Comparison of ENCODE assay signal across 20 cellular contexts in genomic region chr16:10040136-10041080, GRCh38.
DNase-seq lines count a peak whose midpoint lies in the region; ATAC-seq and TF ChIP-seq lines count a peak whose summit lies in the region.
"Had no signal": no experiment of that assay in that cellular context is flagged by ENCODE, and none has a peak within 500 bp of the region (broad histone marks: within the 10 kb centered on the region; RNA-seq: fewer than 3 reads in every experiment).

No MANE protein-coding gene starts in this region.

- H3K27ac Mint-ChIP-seq in WTC11, result no peak overlapping the region
- H3K27ac Mint-ChIP-seq: CD4-positive, alpha-beta T cell; memory B cell; naive thymus-derived CD8-positive, alpha-beta T cell; progenitor cell of endocrine pancreas; stimulated activated naive B cell treated with anti-CD40 and anti-IgM and Interleukin-4, amounts not matched to agents 10 μg/mL and 1 μg/mL and 100 μg/mL, for 72 hours had no signal

- intact Hi-C loops in posterior cingulate gyrus (cut with DNase I), result loop anchor here (5.0 to 10.0 kb wide), 2 partner anchors 84 to 142 kb away; partner anchors contain the start of gene GRIN2A

- CTCF ChIA-PET in HEK293 (lab: Yijun Ruan, JAX), result interaction anchor here (0.6 kb wide), 1 partner anchor 452 kb away, joined by 3 read pairs; no protein-coding TSS in a partner anchor
- CTCF ChIA-PET in WTC11 (lab: Charles Lee), result no interaction called here

- POLR2A ChIA-PET in HEK293 (lab: Yijun Ruan, JAX), result no interaction called here
- POLR2A ChIA-PET in WTC11 (lab: Charles Lee), result interaction anchor here (0.6 kb wide), 1 partner anchor 142 kb away, joined by 3 read pairs; the partner anchor contains the start of gene GRIN2A

- H3K27me3 Mint-ChIP-seq in WTC11 (ENCODE audit: low read depth), result peaks cover 4% of the 10 kb centered on the region
- H3K27me3 Mint-ChIP-seq: progenitor cell of endocrine pancreas had no signal

- no peaks in the 10 kb centered on the region for H3K4me1 ChIP-seq in HEK293 (ENCODE audit: control insufficient read depth, insufficient read depth, low read length)
- H3K4me1 ChIP-seq: SJCRH30 had no signal

- ATAC-seq in WTC11 (peak; percentile 21; the same call in 1 of the 2 replicates), HG03460 (IDR thresholded peaks at IDR 0.05; ENCODE audit: unreplicated experiment) (no peak)
- ATAC-seq: HCT116; naive thymus-derived CD8-positive, alpha-beta T cell had no signal

- no peak for TF ChIP-seq CTCF in HEK293 (tag by site-specific recombination; IDR thresholded peaks at IDR 0.05)
- no peak for TF ChIP-seq CTCF in WTC11 (IDR thresholded peaks at IDR 0.05)

- DNase-seq in WTC11 (ENCODE audit: low spot score), result peak; percentile 38
- DNase-seq in iPS-NIHi11 (ENCODE audit: low spot score), result peak; percentile 55
- peak in 8 of 10 donors; percentile 43 to 95 (median 71) for DNase-seq in posterior cingulate gyrus
- no peak for DNase-seq in NCI-H146 (lab: John Stamatoyannopoulos, UW)
- DNase-seq in amniotic stem cell (lab: John Stamatoyannopoulos, UW), result no peak
- DNase-seq: activated CD4-positive, alpha-beta T cell treated with anti-CD3 and anti-CD28 coated beads, Interleukin-2, amount 50 U/mL, for 48 hours; activated gamma-delta T cell; CD4-positive, alpha-beta T cell; foreskin melanocyte; NCI-H1417; NCI-H2171; NCI-H526 treated with DMSO at 0.1 percent for 48 hours; SJCRH30; stimulated activated naive B cell treated with anti-CD40 and anti-IgM and Interleukin-4, amounts not matched to agents 10 μg/mL and 1 μg/mL and 100 μg/mL, for 72 hours had no signal

- H3K36me3 ChIP-seq in HEK293 (ENCODE audit: control insufficient read depth in 2 of 2, insufficient read depth in 1 of 2, low read length in 2 of 2), result no peaks in the 10 kb centered on the region
- H3K36me3 ChIP-seq: SJCRH30 had no signal

- H3K9me3 Mint-ChIP-seq in WTC11, result peaks cover 3% of the 10 kb centered on the region; the same call in 1 of the 2 replicates
- H3K9me3 Mint-ChIP-seq: CD4-positive, alpha-beta T cell; memory B cell; stimulated activated naive B cell treated with anti-CD40 and anti-IgM and Interleukin-4, amounts not matched to agents 10 μg/mL and 1 μg/mL and 100 μg/mL, for 72 hours had no signal

- no peak overlapping the region for H3K4me3 ChIP-seq in HEK293 (ENCODE audit: low read depth, low read length)
- H3K4me3 ChIP-seq: SJCRH30 had no signal

- H3K36me3 Mint-ChIP-seq in WTC11, result no peaks in the 10 kb centered on the region
- H3K36me3 Mint-ChIP-seq: memory B cell; naive thymus-derived CD8-positive, alpha-beta T cell; stimulated activated naive B cell treated with anti-CD40 and anti-IgM and Interleukin-4, amounts not matched to agents 10 μg/mL and 1 μg/mL and 100 μg/mL, for 72 hours had no signal

- H3K4me1 Mint-ChIP-seq in WTC11, result peaks cover 10% of the 10 kb centered on the region
- H3K4me1 Mint-ChIP-seq: memory B cell had no signal

- H3K4me3 Mint-ChIP-seq in WTC11, result no peak overlapping the region
- H3K4me3 Mint-ChIP-seq: CD4-positive, alpha-beta T cell; memory B cell; naive thymus-derived CD8-positive, alpha-beta T cell had no signal

- H3K27ac ChIP-seq in HEK293 (ENCODE audit: extremely low read depth, low read depth, low read length), result no peak overlapping the region
- H3K27ac ChIP-seq: SJCRH30 had no signal

- H3K9me3 ChIP-seq in HEK293 (ENCODE audit: control insufficient read depth, insufficient read depth, low read depth, low read length), result no peaks in the 10 kb centered on the region
- H3K9me3 ChIP-seq: SJCRH30 had no signal

TF ChIP-seq in HEK293, 187 proteins besides CTCF, POLR2A, EP300 and RAD21 (continues in another document):
- TF ChIP-seq ZNF266 (tag by site-specific recombination; IDR thresholded peaks at IDR 0.05; ENCODE audit: low read depth) (no peak), EGR2 (tag by site-specific recombination; IDR thresholded peaks at IDR 0.05; ENCODE audit: low read depth) (0 out of 2 replicates have a peak, but pooled peaks have one; percentile 11), ELK4 (IDR thresholded peaks at IDR 0.05; ENCODE audit: borderline replicate concordance, low read depth, low read length) (no peak), ZNF747 (tag by site-specific recombination; IDR thresholded peaks at IDR 0.05) (no peak), TRIM28 (IDR thresholded peaks at IDR 0.05; ENCODE audit: borderline replicate concordance, low read length) (no peak), ATF2 (tag by site-specific recombination; IDR thresholded peaks at IDR 0.05; ENCODE audit: low read depth) (no peak), ZBTB7A (tag by site-specific recombination; IDR thresholded peaks at IDR 0.05; ENCODE audit: low read depth) (no peak), WT1 (tag by site-specific recombination; IDR thresholded peaks at IDR 0.05) (no peak)

TF ChIP-seq in WTC11, 78 proteins besides CTCF, POLR2A, EP300 and RAD21 (continues in another document):
- TF ChIP-seq CBFB (CRISPR knock-in tag; IDR thresholded peaks at IDR 0.05; ENCODE audit: low read depth) (no peak), ZNF416 (CRISPR knock-in tag; IDR thresholded peaks at IDR 0.05) (no peak), ATF6 (CRISPR knock-in tag; IDR thresholded peaks at IDR 0.05) (no peak), OVOL2 (CRISPR knock-in tag; IDR thresholded peaks at IDR 0.05; ENCODE audit: borderline replicate concordance) (no peak), ZNF317 (CRISPR knock-in tag; IDR thresholded peaks at IDR 0.05; ENCODE audit: borderline replicate concordance, low read depth) (no peak), NR1H2 (CRISPR knock-in tag; IDR thresholded peaks at IDR 0.05) (no peak), MLX (CRISPR knock-in tag; IDR thresholded peaks at IDR 0.05) (no peak), JAZF1 (CRISPR knock-in tag; IDR thresholded peaks at IDR 0.05) (no peak), FOXP1 (CRISPR knock-in tag; IDR thresholded peaks at IDR 0.05; ENCODE audit: borderline replicate concordance) (no peak), ARID4B (CRISPR knock-in tag; IDR thresholded peaks at IDR 0.05; ENCODE audit: borderline replicate concordance) (no peak), ELF4 (CRISPR knock-in tag; IDR thresholded peaks at IDR 0.05; ENCODE audit: low read depth) (no peak), ZBTB21 (CRISPR knock-in tag; IDR thresholded peaks at IDR 0.05; ENCODE audit: borderline replicate concordance) (no peak), SMAD4 (CRISPR knock-in tag; IDR thresholded peaks at IDR 0.05) (no peak), JUN (CRISPR knock-in tag; IDR thresholded peaks at IDR 0.05) (no peak), ZNF138 (CRISPR knock-in tag; conservative IDR thresholded peaks at IDR 0.05) (no peak)

Comparison
In these comparisons a context has a peak if more than half of its experiments do, and no peak if none do; other contexts are left out.
1. DNase-seq: peak in WTC11 (single experiment), iPS-NIHi11 (single experiment) and posterior cingulate gyrus (8 of 10); none in NCI-H146 (single experiment) and amniotic stem cell (single experiment).